Comparison of ENCODE assay signal across 8 cellular contexts in genomic region chr18:56638232-56639093, GRCh38. TPM values are rescaled to one million over a fixed set of nuclear protein-coding genes. Genes with fewer than 3 reads are reported as not detected.
DNase-seq lines count a peak whose midpoint lies in the region; ATAC-seq and TF ChIP-seq lines count a peak whose summit lies in the region.

Gene TXNL1 (minus strand): TSS chr18:56638592. CDS start chr18:56638440, 152 bp downstream.

- no peaks in the 10 kb centered on the region for H3K9me3 ChIP-seq in upper lobe of right lung

- H3K4me1 ChIP-seq in upper lobe of right lung, result peaks cover 22% of the 10 kb centered on the region

- DNase-seq in GM13977 (ENCODE audit: low spot score) (peak; percentile 92), NCI-H1694 (lab: John Stamatoyannopoulos, UW) (peak; percentile 94), amniotic stem cell (lab: John Stamatoyannopoulos, UW) (peak; percentile 97), left cardiac atrium (peak; percentile 100), posterior vena cava (ENCODE audit: low spot score) (peak; percentile 100), upper lobe of right lung (peak; percentile 100)

- H3K36me3 Mint-ChIP-seq in T-helper 1 cell treated with Interleukin-12 subunit alpha and Interleukin-12 subunit beta and Interleukin-4 antibody, amounts not matched to agents 30 μg/mL and 1 μg/mL, for 36 hours (ENCODE audit: low read depth), result peaks cover 15% of the 10 kb centered on the region

- intact Hi-C loops in left cardiac atrium (cut with DNase I), result no loop called here
- intact Hi-C loops in posterior vena cava (cut with DNase I), result no loop called here
- intact Hi-C loops in upper lobe of right lung (cut with DNase I), result no loop called here

- TF ChIP-seq CTCF in GM13977 (IDR thresholded peaks at IDR 0.05; ENCODE audit: extremely low read depth, insufficient read depth, missing control alignments) (no peak), upper lobe of right lung (IDR thresholded peaks at IDR 0.05) (no peak)

- H3K9me3 Mint-ChIP-seq in T-helper 1 cell treated with Interleukin-12 subunit alpha and Interleukin-12 subunit beta and Interleukin-4 antibody, amounts not matched to agents 30 μg/mL and 1 μg/mL, for 36 hours, result peaks cover 5% of the 10 kb centered on the region

- peak within 1 kb of the TSS; percentile 100 for H3K4me3 Mint-ChIP-seq in T-helper 1 cell treated with Interleukin-12 subunit alpha and Interleukin-12 subunit beta and Interleukin-4 antibody, amounts not matched to agents 30 μg/mL and 1 μg/mL, for 36 hours

- in situ Hi-C loops in GM13977 (cut with MboI; ENCODE audit: low pct_unique_long_range_greater_than_20kb, low sequenced_read_pairs, unreplicated experiment), result no loop called here

- peaks cover 32% of the 10 kb centered on the region for H3K4me1 Mint-ChIP-seq in T-helper 1 cell treated with Interleukin-12 subunit alpha and Interleukin-12 subunit beta and Interleukin-4 antibody, amounts not matched to agents 30 μg/mL and 1 μg/mL, for 36 hours (ENCODE audit: low read depth)

- H3K27ac Mint-ChIP-seq in T-helper 1 cell treated with Interleukin-12 subunit alpha and Interleukin-12 subunit beta and Interleukin-4 antibody, amounts not matched to agents 30 μg/mL and 1 μg/mL, for 36 hours, result peak within 1 kb of the TSS; percentile 96

- no peaks in the 10 kb centered on the region for H3K27me3 ChIP-seq in upper lobe of right lung

- no peaks in the 10 kb centered on the region for H3K36me3 ChIP-seq in upper lobe of right lung

- peak within 1 kb of the TSS; percentile 91 for H3K4me3 ChIP-seq in upper lobe of right lung

- ATAC-seq in HG02884 (IDR thresholded peaks at IDR 0.05; ENCODE audit: unreplicated experiment) (peak; percentile 96), left cardiac atrium (peak; percentile 99 to 100), upper lobe of right lung (peak; percentile 99)

- peak within 1 kb of the TSS; percentile 97 for H3K27ac ChIP-seq in upper lobe of right lung

- no peaks in the 10 kb centered on the region for H3K27me3 Mint-ChIP-seq in T-helper 1 cell treated with Interleukin-12 subunit alpha and Interleukin-12 subunit beta and Interleukin-4 antibody, amounts not matched to agents 30 μg/mL and 1 μg/mL, for 36 hours (ENCODE audit: low read depth)

RNA-seq across cellular contexts. Expression of gene TXNL1, which starts in this region (rescaled TPM):
- total RNA-seq in left cardiac atrium (10 to 100 TPM; 69.5 to 71.9 TPM), posterior vena cava (10 to 100 TPM; 55.1 to 65.7 TPM), upper lobe of right lung (56.4 TPM)

Comparison
In these comparisons a context has a peak if more than half of its experiments do, and no peak if none do; other contexts are left out.
1. Peak in every context shown above with its lines: DNase-seq, ATAC-seq, H3K4me3 ChIP-seq and H3K27ac ChIP-seq.